Comparison of ENCODE assay signal across 17 cellular contexts in the genomic region with DNA sequence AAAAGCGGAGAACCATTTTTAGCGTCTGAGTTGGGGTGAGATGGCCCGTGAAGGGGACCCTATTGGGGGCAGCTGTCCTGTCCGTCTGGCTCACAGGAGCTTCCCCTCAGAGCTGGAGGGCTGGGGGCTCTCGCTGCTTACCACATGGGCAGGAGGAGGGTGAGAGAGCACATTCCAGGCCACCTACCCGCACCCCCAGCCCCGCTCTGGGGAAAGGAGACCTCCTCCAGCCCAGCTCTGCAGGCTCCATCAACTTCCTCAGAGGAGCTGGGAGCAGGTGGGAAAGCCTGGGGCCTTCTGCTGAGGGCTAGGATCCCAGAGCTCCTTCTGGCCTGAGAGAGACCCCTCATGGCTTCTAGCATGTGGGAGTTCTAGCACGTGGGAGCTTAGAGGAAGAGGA. TPM values are rescaled to one million over a fixed set of nuclear protein-coding genes. Genes with fewer than 3 reads are reported as not detected.
DNase-seq lines count a peak whose midpoint lies in the region; ATAC-seq and TF ChIP-seq lines count a peak whose summit lies in the region.
"Had no signal": no experiment of that assay in that cellular context is flagged by ENCODE, and none has a peak within 500 bp of the region (broad histone marks: within the 10 kb centered on the region; RNA-seq: fewer than 3 reads in every experiment).

No MANE protein-coding gene starts in this region.

- TF ChIP-seq RAD21 in IMR-90 (IDR thresholded peaks at IDR 0.05; ENCODE audit: low read length), result no peak

- H2AFZ ChIP-seq in IMR-90 (replicated peaks; ENCODE audit: low read length, poor library complexity) (no peak overlapping the region), smooth muscle cell (ENCODE audit: low read depth) (no peak overlapping the region)

- peak overlapping the region; percentile 77 for H3K14ac ChIP-seq in IMR-90 (replicated peaks; ENCODE audit: low read depth, low read length)

- POLR2A ChIA-PET in IMR-90 (lab: Charles Lee; ENCODE audit: unreplicated experiment), result interaction anchor here (1.2 kb wide), 1 partner anchor 104 kb away, joined by 4 read pairs; no protein-coding TSS in a partner anchor

- H2BK20ac ChIP-seq in IMR-90 (ENCODE audit: low read depth, low read length), result 0 out of 2 replicates have a peak overlapping the region, but pooled peaks have one; percentile 81

- peak overlapping the region; percentile 86 for H2AK5ac ChIP-seq in IMR-90 (ENCODE audit: low read depth, low read length)

- H3K56ac ChIP-seq in IMR-90 (ENCODE audit: extremely low read depth, insufficient read depth, low read length), result peak overlapping the region; percentile 32; the same call in 1 of the 2 replicates

- peaks cover 4% of the 10 kb centered on the region for H3F3A ChIP-seq in smooth muscle cell (ENCODE audit: low read depth)

- peak overlapping the region; percentile 88 for H2BK120ac ChIP-seq in IMR-90 (ENCODE audit: low read depth, low read length)

- peak overlapping the region; percentile 17 for H3K18ac ChIP-seq in IMR-90 (ENCODE audit: low read depth, low read length)

- peaks cover 22% of the 10 kb centered on the region for H3K9me1 ChIP-seq in IMR-90 (ENCODE audit: insufficient read depth, low read length)

- peaks cover 57% of the 10 kb centered on the region for H3K4me1 Mint-ChIP-seq in chondrocyte (ENCODE audit: low read depth)

- DNase-seq in IMR-90 (no peak), chondrocyte (ENCODE audit: low spot score) (no peak), myocyte (ENCODE audit: low read depth) (peak; percentile 37), smooth muscle cell (lab: John Stamatoyannopoulos, UW; ENCODE audit: unreplicated experiment) (no peak), COLO668 (lab: John Stamatoyannopoulos, UW; ENCODE audit: unreplicated experiment) (no peak), GM10266 (ENCODE audit: extremely low spot score) (no peak)
- DNase-seq: AML-193; CD4-positive, CD25-positive, alpha-beta regulatory T cell; DMS79 treated with DMSO at 0.1 percent for 48 hours; NCI-H1417; NCI-H1930; NCI-H2171; NCI-H446 treated with DMSO at 0.1 percent for 48 hours; NCI-H774 had no signal

- H3K27me3 Mint-ChIP-seq in chondrocyte (ENCODE audit: low read depth), result no peaks in the 10 kb centered on the region

- peak overlapping the region; percentile 90 for H2AK9ac ChIP-seq in IMR-90 (replicated peaks; ENCODE audit: low read depth, low read length, poor library complexity)

- peak overlapping the region; percentile 49 for H2BK5ac ChIP-seq in IMR-90 (ENCODE audit: low read depth, low read length, poor library complexity, severe bottlenecking)

- 39% methylated on average over 3 of the region's 8 CpGs; no CpG with 5 or more reads in 1 of the 2 experiments for WGBS in IMR-90 (ENCODE audit: extremely low coverage in 2 of 2, insufficient read length in 1 of 2), 2 experiments
- 92% methylated on average over 8 of the region's 8 CpGs for WGBS in smooth muscle cell (ENCODE audit: low lambda C conversion rate)

- no peaks in the 10 kb centered on the region for H3K9me3 Mint-ChIP-seq in chondrocyte (ENCODE audit: low read depth)

- H3K23ac ChIP-seq in IMR-90 (ENCODE audit: low read depth, low read length), result peak overlapping the region; percentile 71; the same call in 1 of the 2 replicates

- H3K4me3 ChIP-seq in IMR-90 (ENCODE audit: insufficient read depth, low read depth, low read length), result peak overlapping the region; percentile 65
- H3K4me3 ChIP-seq in smooth muscle cell, result no peak overlapping the region

- no TSS peak for BruUV-seq in IMR-90 (replicated peaks; lab: Mats Ljungman, UMichigan)

- H3K4me2 ChIP-seq in IMR-90 (ENCODE audit: low read depth, low read length) (peak overlapping the region; percentile 84), smooth muscle cell (peak overlapping the region; percentile 99)

- H3K9me3 ChIP-seq in IMR-90 (ENCODE audit: control insufficient read depth, insufficient read depth, low read length), result no peaks in the 10 kb centered on the region
- no peaks in the 10 kb centered on the region for H3K9me3 ChIP-seq in smooth muscle cell (replicated peaks; ENCODE audit: low read depth)

- peak overlapping the region; percentile 97 for H3K4ac ChIP-seq in IMR-90 (ENCODE audit: low read depth, low read length)

- no peaks in the 10 kb centered on the region for H3K79me2 ChIP-seq in smooth muscle cell (ENCODE audit: low read depth)

- H3K9ac ChIP-seq in IMR-90 (ENCODE audit: low read depth, low read length), result peak overlapping the region; percentile 89
- H3K9ac ChIP-seq in smooth muscle cell (ENCODE audit: low read depth), result no peak overlapping the region

- peak overlapping the region; percentile 69 for H3K4me3 Mint-ChIP-seq in chondrocyte (ENCODE audit: unreplicated experiment)
- H3K4me3 Mint-ChIP-seq: CD4-positive, CD25-positive, alpha-beta regulatory T cell had no signal

- peak overlapping the region; percentile 92 for H3K27ac ChIP-seq in IMR-90 (ENCODE audit: insufficient read depth, low read length)
- H3K27ac ChIP-seq in smooth muscle cell (ENCODE audit: low read depth), result no peak overlapping the region
- H3K27ac ChIP-seq: RWPE1 had no signal

- dilution Hi-C loops in IMR-90 (cut with HindIII; ENCODE audit: low sequenced_read_pairs, unreplicated experiment), result no loop called here

- H3K27ac Mint-ChIP-seq in chondrocyte (ENCODE audit: unreplicated experiment), result no peak overlapping the region
- H3K27ac Mint-ChIP-seq: CD4-positive, CD25-positive, alpha-beta regulatory T cell had no signal

- peak overlapping the region; percentile 57 for H4K5ac ChIP-seq in IMR-90 (ENCODE audit: low read depth, low read length)

- no peaks in the 10 kb centered on the region for H4K20me1 ChIP-seq in IMR-90 (ENCODE audit: insufficient read depth, low read length)
- H4K20me1 ChIP-seq in smooth muscle cell (ENCODE audit: low read depth), result no peaks in the 10 kb centered on the region

- H3K27me3 ChIP-seq in IMR-90 (ENCODE audit: control insufficient read depth, insufficient read depth, low read length) (no peaks in the 10 kb centered on the region), smooth muscle cell (ENCODE audit: low read depth) (no peaks in the 10 kb centered on the region)

- TF ChIP-seq CTCF in IMR-90 (conservative IDR thresholded peaks at IDR 0.05; ENCODE audit: low read depth, low read length) (no peak), chondrocyte (IDR thresholded peaks at IDR 0.05) (no peak), smooth muscle cell (IDR thresholded peaks at IDR 0.05; ENCODE audit: borderline replicate concordance, insufficient read depth, poor library complexity, severe bottlenecking) (no peak), GM10266 (IDR thresholded peaks at IDR 0.05; ENCODE audit: control insufficient read depth, insufficient read depth, low read depth, missing control alignments) (no peak)

- H3K36me3 ChIP-seq in IMR-90 (ENCODE audit: control insufficient read depth, insufficient read depth, low read length) (peaks cover 31% of the 10 kb centered on the region), smooth muscle cell (ENCODE audit: low read depth) (no peaks in the 10 kb centered on the region)

- ATAC-seq in IMR-90 (ENCODE audit: low read depth), result no peak
- no peak for ATAC-seq in HG03159 (IDR thresholded peaks at IDR 0.05; ENCODE audit: unreplicated experiment)
- ATAC-seq: HCT116 had no signal

- peak overlapping the region; percentile 84 for H4K91ac ChIP-seq in IMR-90 (ENCODE audit: insufficient read depth, low read depth, low read length)

- no peaks in the 10 kb centered on the region for H3K36me3 Mint-ChIP-seq in chondrocyte (ENCODE audit: low read depth)
- H3K36me3 Mint-ChIP-seq: CD4-positive, CD25-positive, alpha-beta regulatory T cell had no signal

- intact Hi-C loops in IMR-90 (cut with micrococcal nuclease), result no loop called here

- CTCF ChIA-PET in IMR-90 (lab: Yijun Ruan, JAX), result no interaction called here

- H3K79me1 ChIP-seq in IMR-90 (ENCODE audit: low read depth in 1 of 2, low read length in 2 of 2), result peaks cover 15 to 71% of the 10 kb centered on the region in 2 experiments

- no peak for TF ChIP-seq POLR2A in IMR-90 (IDR thresholded peaks at IDR 0.05; ENCODE audit: low read depth, low read length)

- in situ Hi-C loops in IMR-90 (cut with MboI; ENCODE audit: low sequenced_read_pairs), result loop anchor here (5.0 kb wide), 1 partner anchor 100 kb away; no protein-coding TSS in a partner anchor

- 0 out of 3 replicates have a peak overlapping the region, but pooled peaks have one; percentile 80 for H2BK15ac ChIP-seq in IMR-90 (ENCODE audit: low read depth, low read length)

- H3K4me1 ChIP-seq in IMR-90 (ENCODE audit: control insufficient read depth, insufficient read depth, low read length) (peaks cover 48% of the 10 kb centered on the region), smooth muscle cell (ENCODE audit: low read depth) (peaks cover 13% of the 10 kb centered on the region)

- H4K8ac ChIP-seq in IMR-90 (ENCODE audit: low read depth in 2 of 2, low read length in 2 of 2), result peak overlapping the region; percentile 16 to 48; a peak in 3 of 4 replicates

TF ChIP-seq in IMR-90, 13 proteins besides CTCF, POLR2A, EP300 and RAD21 (continues in another document):
- TF ChIP-seq FOS (IDR thresholded peaks at IDR 0.05; ENCODE audit: low read depth, low read length), result no peak
- TF ChIP-seq NFE2L2 (IDR thresholded peaks at IDR 0.05; ENCODE audit: low read depth, low read length), result no peak
- TF ChIP-seq CEBPB (IDR thresholded peaks at IDR 0.05; ENCODE audit: low read depth, low read length), result no peak
- no peak for TF ChIP-seq BHLHE40 (IDR thresholded peaks at IDR 0.05; ENCODE audit: low read depth, low read length)
- no peak for TF ChIP-seq MAZ (IDR thresholded peaks at IDR 0.05; ENCODE audit: borderline replicate concordance, low read depth, low read length)
- TF ChIP-seq CHD1 (IDR thresholded peaks at IDR 0.05; ENCODE audit: low read depth, low read length), result no peak
- TF ChIP-seq SMC3 (IDR thresholded peaks at IDR 0.05; ENCODE audit: low read depth, low read length), result no peak
- no peak for TF ChIP-seq RCOR1 (IDR thresholded peaks at IDR 0.05; ENCODE audit: insufficient replicate concordance, low read length)
- no peak for TF ChIP-seq MAFK (IDR thresholded peaks at IDR 0.05; ENCODE audit: low read depth, low read length)
- TF ChIP-seq MXI1 (IDR thresholded peaks at IDR 0.05; ENCODE audit: borderline replicate concordance, low read depth, low read length), result no peak
- TF ChIP-seq RFX5 (IDR thresholded peaks at IDR 0.05; ENCODE audit: low read depth, low read length), result no peak

RNA-seq across cellular contexts. Expression of a gene that starts 27.1 kb away (rescaled TPM):
- total RNA-seq in IMR-90 (2012; rRNA removed), result 92.7 and 95.8 TPM in 2 replicates
- polyA plus RNA-seq in IMR-90 (2012; rRNA removed), result 59.9 and 65.7 TPM in 2 replicates
- polyA plus RNA-seq in IMR-90 (2012; cell fraction: cytosol; rRNA removed), result 16.7 and 23.9 TPM in 2 replicates
- polyA plus RNA-seq in IMR-90 (2012; cell fraction: nucleus; rRNA removed; ENCODE audit: low replicate concordance), result 32.2 and 53.4 TPM in 2 replicates
- total RNA-seq in chondrocyte, result 84.1 to 98.1 TPM (median 88.9 TPM) in 3 replicates
- 60.3 and 66.4 TPM in 2 replicates for total RNA-seq in myocyte
- 41.6 TPM for polyA plus RNA-seq in myocyte (2012)
- 153 and 168 TPM in 2 replicates for total RNA-seq in smooth muscle cell
- polyA plus RNA-seq in smooth muscle cell, result 71.4 and 75.6 TPM in 2 replicates
